20 cellular contexts compared by ENCODE assay signal in genomic region chr6:149152521-149152920, GRCh38.
DNase-seq lines count a peak whose midpoint lies in the region; ATAC-seq and TF ChIP-seq lines count a peak whose summit lies in the region.
"Had no signal": no experiment of that assay in that cellular context is flagged by ENCODE, and none has a peak within 500 bp of the region (broad histone marks: within the 10 kb centered on the region; RNA-seq: fewer than 3 reads in every experiment).

No MANE protein-coding gene starts in this region.

- H3K27ac Mint-ChIP-seq in activated CD8-positive, alpha-beta memory T cell treated with anti-CD3 and anti-CD28 coated beads, Interleukin-2, amount 10 ng/mL, durations not matched to agents 7 days and 5 days, result peak overlapping the region; percentile 94
- H3K27ac Mint-ChIP-seq in CD4-positive, alpha-beta memory T cell, result peak overlapping the region in 6 of 7 donors; percentile 53 to 97 (median 93)
- H3K27ac Mint-ChIP-seq in activated CD8-positive, alpha-beta T cell treated with anti-CD3 and anti-CD28 coated beads, Interleukin-2, amount 10 ng/mL, durations not matched to agents 7 days and 5 days, result peak overlapping the region; percentile 81
- peak overlapping the region in 5 of 9 donors; percentile 28 to 98 (median 77) for H3K27ac Mint-ChIP-seq in naive thymus-derived CD4-positive, alpha-beta T cell
- H3K27ac Mint-ChIP-seq in stimulated activated naive B cell treated with anti-CD40 and anti-IgM and Interleukin-4, amounts not matched to agents 10 μg/mL and 1 μg/mL and 100 μg/mL, for 72 hours, result no peak overlapping the region
- H3K27ac Mint-ChIP-seq in HFFc6, result no peak overlapping the region
- H3K27ac Mint-ChIP-seq: GM23338 had no signal

- CTCF ChIA-PET in activated CD8-positive, alpha-beta memory T cell treated with anti-CD3 and anti-CD28 coated beads, Interleukin-2, amount 10 ng/mL, durations not matched to agents 7 days and 5 days (lab: Charles Lee), result interaction anchor here (0.7 to 4.8 kb wide), 6 partner anchors 16 to 279 kb away, joined by 3 to 26 read pairs (median 3); no protein-coding TSS in a partner anchor
- CTCF ChIA-PET in CD4-positive, alpha-beta memory T cell (lab: Charles Lee; ENCODE audit: partially characterized antibody), result interaction anchor here (0.9 to 1.6 kb wide), 5 partner anchors 14 to 71 kb away, joined by 3 to 5 read pairs (median 3); no protein-coding TSS in a partner anchor
- CTCF ChIA-PET in activated CD8-positive, alpha-beta T cell treated with anti-CD3 and anti-CD28 coated beads, Interleukin-2, amount 10 ng/mL, durations not matched to agents 7 days and 5 days (lab: Charles Lee), result interaction anchor here (0.8 to 3.3 kb wide), 4 partner anchors 12 to 124 kb away, joined by 3 to 11 read pairs (median 6); no protein-coding TSS in a partner anchor
- CTCF ChIA-PET in naive thymus-derived CD4-positive, alpha-beta T cell (lab: Charles Lee), result interaction anchor here (0.8 kb wide), 1 partner anchor 12 kb away, joined by 3 read pairs; no protein-coding TSS in a partner anchor

- H3K27me3 ChIP-seq in CD4-positive, alpha-beta memory T cell (ENCODE audit: insufficient read depth, low read length), result no peaks in the 10 kb centered on the region
- no peaks in the 10 kb centered on the region for H3K27me3 ChIP-seq in naive thymus-derived CD4-positive, alpha-beta T cell (ENCODE audit: control insufficient read depth in 2 of 2, insufficient read depth in 2 of 2, low read length in 2 of 2)
- H3K27me3 ChIP-seq: BLaER1 had no signal

- no peak for DNase-seq in activated CD8-positive, alpha-beta memory T cell treated with anti-CD3 and anti-CD28 coated beads, Interleukin-2, amount 10 ng/mL, durations not matched to agents 7 days and 5 days
- DNase-seq in activated CD8-positive, alpha-beta memory T cell treated with anti-CD3 and anti-CD28 coated beads, Interleukin-2, amount 50 U/mL, for 48 hours, result no peak
- DNase-seq in CD4-positive, alpha-beta memory T cell, result no peak
- peak; percentile 17 for DNase-seq in activated CD8-positive, alpha-beta T cell treated with anti-CD3 and anti-CD28 coated beads, Interleukin-2, amount 10 ng/mL, durations not matched to agents 7 days and 5 days
- no peak for DNase-seq in naive thymus-derived CD4-positive, alpha-beta T cell
- DNase-seq in stimulated activated naive B cell treated with anti-CD40 and anti-IgM and Interleukin-4, amounts not matched to agents 10 μg/mL and 1 μg/mL and 100 μg/mL, for 72 hours, result no peak
- DNase-seq in HFFc6, result no peak
- DNase-seq: DMS79 treated with DMSO at 0.1 percent for 48 hours, MM.1S, NCI-H1092, NCI-H1436 treated with DMSO at 0.1 percent for 48 hours, NCI-H2029, NCI-H345, PC-9, SIG-M5 had no signal

- intact Hi-C loops in CD4-positive, alpha-beta memory T cell (cut with micrococcal nuclease), result no loop called here
- intact Hi-C loops in naive thymus-derived CD4-positive, alpha-beta T cell (cut with micrococcal nuclease), result loop anchor here in 1 of 2 donors (2.0 to 5.0 kb wide), 2 partner anchors 14 to 35 kb away; no protein-coding TSS in a partner anchor

- no peaks in the 10 kb centered on the region for H3K27me3 Mint-ChIP-seq in activated CD8-positive, alpha-beta memory T cell treated with anti-CD3 and anti-CD28 coated beads, Interleukin-2, amount 10 ng/mL, durations not matched to agents 7 days and 5 days
- no peaks in the 10 kb centered on the region for H3K27me3 Mint-ChIP-seq in CD4-positive, alpha-beta memory T cell
- H3K27me3 Mint-ChIP-seq in activated CD8-positive, alpha-beta T cell treated with anti-CD3 and anti-CD28 coated beads, Interleukin-2, amount 10 ng/mL, durations not matched to agents 7 days and 5 days (ENCODE audit: low read depth), result no peaks in the 10 kb centered on the region
- H3K27me3 Mint-ChIP-seq in naive thymus-derived CD4-positive, alpha-beta T cell, result no peaks in the 10 kb centered on the region
- H3K27me3 Mint-ChIP-seq in stimulated activated naive B cell treated with anti-CD40 and anti-IgM and Interleukin-4, amounts not matched to agents 10 μg/mL and 1 μg/mL and 100 μg/mL, for 72 hours, result peaks cover 6 to 15% of the 10 kb centered on the region in 2 donors
- peaks cover 31% of the 10 kb centered on the region for H3K27me3 Mint-ChIP-seq in HFFc6 (ENCODE audit: insufficient read depth)

- H3K9me3 ChIP-seq in CD4-positive, alpha-beta memory T cell (ENCODE audit: control insufficient read depth in 1 of 2, low read length in 2 of 2), result no peaks in the 10 kb centered on the region
- H3K9me3 ChIP-seq in naive thymus-derived CD4-positive, alpha-beta T cell (ENCODE audit: control insufficient read depth in 2 of 3, low read length in 3 of 3), result no peaks in the 10 kb centered on the region
- H3K9me3 ChIP-seq: BLaER1 had no signal

- ATAC-seq in activated CD8-positive, alpha-beta memory T cell treated with anti-CD3 and anti-CD28 coated beads, Interleukin-2, amount 10 ng/mL, durations not matched to agents 7 days and 5 days, result no peak
- no peak for ATAC-seq in activated CD8-positive, alpha-beta T cell treated with anti-CD3 and anti-CD28 coated beads, Interleukin-2, amount 10 ng/mL, durations not matched to agents 7 days and 5 days
- ATAC-seq in naive thymus-derived CD4-positive, alpha-beta T cell, result no peak
- no peak for ATAC-seq in GM19328 (IDR thresholded peaks at IDR 0.05; ENCODE audit: unreplicated experiment)
- ATAC-seq in stimulated activated naive B cell treated with anti-CD40 and anti-IgM and Interleukin-4, amounts not matched to agents 10 μg/mL and 1 μg/mL and 100 μg/mL, for 72 hours (replicated peaks), result no peak
- ATAC-seq: GM23338, HCT116 had no signal

- H3K36me3 ChIP-seq in CD4-positive, alpha-beta memory T cell (ENCODE audit: insufficient read depth, low read length), result no peaks in the 10 kb centered on the region
- H3K36me3 ChIP-seq in naive thymus-derived CD4-positive, alpha-beta T cell (ENCODE audit: control insufficient read depth in 2 of 3, insufficient read depth in 3 of 3, low read length in 3 of 3), result no peaks in the 10 kb centered on the region
- H3K36me3 ChIP-seq: BLaER1 had no signal

- H3K9me3 Mint-ChIP-seq in activated CD8-positive, alpha-beta memory T cell treated with anti-CD3 and anti-CD28 coated beads, Interleukin-2, amount 10 ng/mL, durations not matched to agents 7 days and 5 days (ENCODE audit: low read depth), result peaks cover 3% of the 10 kb centered on the region
- H3K9me3 Mint-ChIP-seq in CD4-positive, alpha-beta memory T cell, result peaks cover 0 to 15% (median 3%) of the 10 kb centered on the region in 8 donors
- H3K9me3 Mint-ChIP-seq in activated CD8-positive, alpha-beta T cell treated with anti-CD3 and anti-CD28 coated beads, Interleukin-2, amount 10 ng/mL, durations not matched to agents 7 days and 5 days (ENCODE audit: insufficient read depth), result peaks cover 34% of the 10 kb centered on the region
- H3K9me3 Mint-ChIP-seq in naive thymus-derived CD4-positive, alpha-beta T cell, result peaks cover 0 to 31% (median 7%) of the 10 kb centered on the region in 11 donors
- H3K9me3 Mint-ChIP-seq in stimulated activated naive B cell treated with anti-CD40 and anti-IgM and Interleukin-4, amounts not matched to agents 10 μg/mL and 1 μg/mL and 100 μg/mL, for 72 hours, result peaks cover 0 to 6% of the 10 kb centered on the region in 2 donors
- no peaks in the 10 kb centered on the region for H3K9me3 Mint-ChIP-seq in HFFc6

- TF ChIP-seq CTCF in HFFc6 (IDR thresholded peaks at IDR 0.05), result no peak

- H3K36me3 Mint-ChIP-seq in activated CD8-positive, alpha-beta memory T cell treated with anti-CD3 and anti-CD28 coated beads, Interleukin-2, amount 10 ng/mL, durations not matched to agents 7 days and 5 days, result peaks cover 66% of the 10 kb centered on the region
- H3K36me3 Mint-ChIP-seq in CD4-positive, alpha-beta memory T cell, result peaks cover 29 to 30% of the 10 kb centered on the region in 2 donors
- peaks cover 87% of the 10 kb centered on the region for H3K36me3 Mint-ChIP-seq in activated CD8-positive, alpha-beta T cell treated with anti-CD3 and anti-CD28 coated beads, Interleukin-2, amount 10 ng/mL, durations not matched to agents 7 days and 5 days (ENCODE audit: low read depth)
- peaks cover 4 to 72% (median 14%) of the 10 kb centered on the region in 5 donors for H3K36me3 Mint-ChIP-seq in naive thymus-derived CD4-positive, alpha-beta T cell
- H3K36me3 Mint-ChIP-seq in stimulated activated naive B cell treated with anti-CD40 and anti-IgM and Interleukin-4, amounts not matched to agents 10 μg/mL and 1 μg/mL and 100 μg/mL, for 72 hours, result no peaks in the 10 kb centered on the region
- H3K36me3 Mint-ChIP-seq in HFFc6 (ENCODE audit: low read depth), result no peaks in the 10 kb centered on the region

- H3K4me1 Mint-ChIP-seq in activated CD8-positive, alpha-beta memory T cell treated with anti-CD3 and anti-CD28 coated beads, Interleukin-2, amount 10 ng/mL, durations not matched to agents 7 days and 5 days, result peaks cover 81% of the 10 kb centered on the region
- peaks cover 52 to 81% (median 66%) of the 10 kb centered on the region in 4 donors for H3K4me1 Mint-ChIP-seq in CD4-positive, alpha-beta memory T cell
- peaks cover 78% of the 10 kb centered on the region for H3K4me1 Mint-ChIP-seq in activated CD8-positive, alpha-beta T cell treated with anti-CD3 and anti-CD28 coated beads, Interleukin-2, amount 10 ng/mL, durations not matched to agents 7 days and 5 days (ENCODE audit: low read depth)
- peaks cover 47 to 79% (median 51%) of the 10 kb centered on the region in 7 donors for H3K4me1 Mint-ChIP-seq in naive thymus-derived CD4-positive, alpha-beta T cell
- H3K4me1 Mint-ChIP-seq in stimulated activated naive B cell treated with anti-CD40 and anti-IgM and Interleukin-4, amounts not matched to agents 10 μg/mL and 1 μg/mL and 100 μg/mL, for 72 hours, result peaks cover 12 to 15% of the 10 kb centered on the region in 2 donors
- no peaks in the 10 kb centered on the region for H3K4me1 Mint-ChIP-seq in HFFc6 (ENCODE audit: low read depth)

- no peak overlapping the region for H3K4me3 Mint-ChIP-seq in activated CD8-positive, alpha-beta memory T cell treated with anti-CD3 and anti-CD28 coated beads, Interleukin-2, amount 10 ng/mL, durations not matched to agents 7 days and 5 days
- H3K4me3 Mint-ChIP-seq in CD4-positive, alpha-beta memory T cell, result peak overlapping the region in 3 of 8 donors; percentile 11 to 80 (median 71)
- no peak overlapping the region for H3K4me3 Mint-ChIP-seq in activated CD8-positive, alpha-beta T cell treated with anti-CD3 and anti-CD28 coated beads, Interleukin-2, amount 10 ng/mL, durations not matched to agents 7 days and 5 days
- H3K4me3 Mint-ChIP-seq in naive thymus-derived CD4-positive, alpha-beta T cell, result peak overlapping the region in 1 of 10 donors; percentile 66
- no peak overlapping the region for H3K4me3 Mint-ChIP-seq in stimulated activated naive B cell treated with anti-CD40 and anti-IgM and Interleukin-4, amounts not matched to agents 10 μg/mL and 1 μg/mL and 100 μg/mL, for 72 hours
- no peak overlapping the region for H3K4me3 Mint-ChIP-seq in HFFc6
- H3K4me3 Mint-ChIP-seq: GM23338 had no signal

- no peak overlapping the region for H3K27ac ChIP-seq in CD4-positive, alpha-beta memory T cell (ENCODE audit: low read depth, low read length)
- H3K27ac ChIP-seq in naive thymus-derived CD4-positive, alpha-beta T cell (ENCODE audit: low read depth, low read length), result no peak overlapping the region
- H3K27ac ChIP-seq: BLaER1, PC-9, RWPE1 had no signal

- H3K4me1 ChIP-seq in CD4-positive, alpha-beta memory T cell (ENCODE audit: insufficient read depth, low read length), result peaks cover 72% of the 10 kb centered on the region
- peaks cover 29 to 39% of the 10 kb centered on the region in 2 donors for H3K4me1 ChIP-seq in naive thymus-derived CD4-positive, alpha-beta T cell (ENCODE audit: control insufficient read depth in 2 of 2, insufficient read depth in 2 of 2, low read length in 2 of 2)

- POLR2A ChIA-PET in CD4-positive, alpha-beta memory T cell (lab: Charles Lee; ENCODE audit: partially characterized antibody), result interaction anchor here (1.0 to 3.5 kb wide), 7 partner anchors 8 to 165 kb away, joined by 3 to 20 read pairs (median 9); partner anchors contain the start of gene TAB2
- POLR2A ChIA-PET in activated CD8-positive, alpha-beta T cell treated with anti-CD3 and anti-CD28 coated beads, Interleukin-2, amount 10 ng/mL, durations not matched to agents 7 days and 5 days (lab: Charles Lee), result interaction anchor here (0.9 to 3.6 kb wide), 3 partner anchors 13 to 165 kb away, joined by 4 to 15 read pairs (median 6); partner anchors contain the start of gene TAB2
- POLR2A ChIA-PET in naive thymus-derived CD4-positive, alpha-beta T cell (lab: Charles Lee), result interaction anchor here (0.6 to 1.4 kb wide), 3 partner anchors 8 to 71 kb away, joined by 3 read pairs; no protein-coding TSS in a partner anchor

- no peak overlapping the region for H3K4me3 ChIP-seq in CD4-positive, alpha-beta memory T cell (ENCODE audit: low read length in 2 of 2)
- H3K4me3 ChIP-seq in naive thymus-derived CD4-positive, alpha-beta T cell (ENCODE audit: low read length), result no peak overlapping the region
- H3K4me3 ChIP-seq: BLaER1, GM23338, PC-9 had no signal

Comparison
In these comparisons a context has a peak if more than half of its experiments do, and no peak if none do; other contexts are left out.
1. H3K27ac Mint-ChIP-seq: peak in activated CD8-positive, alpha-beta memory T cell treated with anti-CD3 and anti-CD28 coated beads, Interleukin-2, amount 10 ng/mL, durations not matched to agents 7 days and 5 days (single experiment), CD4-positive, alpha-beta memory T cell (6 of 7), activated CD8-positive, alpha-beta T cell treated with anti-CD3 and anti-CD28 coated beads, Interleukin-2, amount 10 ng/mL, durations not matched to agents 7 days and 5 days (single experiment) and naive thymus-derived CD4-positive, alpha-beta T cell (5 of 9); none in stimulated activated naive B cell treated with anti-CD40 and anti-IgM and Interleukin-4, amounts not matched to agents 10 μg/mL and 1 μg/mL and 100 μg/mL, for 72 hours (single experiment) and HFFc6 (single experiment).